In genomic region chr6:141548969-141549368, GRCh38 we compare ENCODE assay signal across 22 cellular contexts.
DNase-seq lines count a peak whose midpoint lies in the region; ATAC-seq, FAIRE-seq and TF ChIP-seq lines count a peak whose summit lies in the region.
"Had no signal": no experiment of that assay in that cellular context is flagged by ENCODE, and none has a peak within 500 bp of the region (broad histone marks: within the 10 kb centered on the region; RNA-seq: fewer than 3 reads in every experiment).

No MANE protein-coding gene starts in this region.

- no peak overlapping the region for H3K14ac ChIP-seq in mesenchymal stem cell (ENCODE audit: low read length in 2 of 2)

- H2AK5ac ChIP-seq in mesenchymal stem cell (ENCODE audit: low read length, severe bottlenecking), result no peak overlapping the region

- H3K4me1 ChIP-seq in PC-3 (ENCODE audit: insufficient read depth, low read length) (peaks cover 33% of the 10 kb centered on the region), mesenchymal stem cell (ENCODE audit: control insufficient read depth, insufficient read depth, low read depth, low read length) (no peaks in the 10 kb centered on the region)
- H3K4me1 ChIP-seq: colonic mucosa, tibial nerve had no signal

- H3K4me3 ChIP-seq in PC-3 (ENCODE audit: low read length) (no peak overlapping the region), mesenchymal stem cell (ENCODE audit: insufficient read depth in 1 of 2, low read depth in 1 of 2, low read length in 2 of 2) (no peak overlapping the region)
- H3K4me3 ChIP-seq: BLaER1 treated with 17β-estradiol and CSF1 and Interleukin-3, amounts not matched to agents 10 nM and 100 nM; colonic mucosa; tibial nerve had no signal

- H4K8ac ChIP-seq in mesenchymal stem cell (ENCODE audit: low read length), result no peak overlapping the region

- peak overlapping the region; percentile 25; the same call in 1 of the 2 replicates for H3K4me2 ChIP-seq in PC-3 (ENCODE audit: low read length)
- H3K4me2 ChIP-seq in mesenchymal stem cell (ENCODE audit: low read length, poor library complexity, severe bottlenecking), result no peak overlapping the region
- H3K4me2 ChIP-seq: BLaER1 treated with 17β-estradiol and CSF1 and Interleukin-3, amounts not matched to agents 10 nM and 100 nM had no signal

- H3F3A ChIP-seq in PC-3 (ENCODE audit: low read length, unreplicated experiment), result no peaks in the 10 kb centered on the region

- H3K36me3 ChIP-seq in PC-3 (ENCODE audit: low read depth, low read length), result peaks cover 17% of the 10 kb centered on the region
- no peaks in the 10 kb centered on the region for H3K36me3 ChIP-seq in mesenchymal stem cell (ENCODE audit: control insufficient read depth in 1 of 2, insufficient read depth in 2 of 2, low read depth in 1 of 2, low read length in 2 of 2)
- H3K36me3 ChIP-seq: BLaER1 treated with 17β-estradiol and CSF1 and Interleukin-3, amounts not matched to agents 10 nM and 100 nM; colonic mucosa; tibial nerve had no signal

- H2AFZ ChIP-seq in PC-3 (ENCODE audit: low read length), result no peak overlapping the region
- H2AFZ ChIP-seq in mesenchymal stem cell (ENCODE audit: low read depth, low read length), result no peak overlapping the region

- CTCF ChIA-PET in PC-3 (lab: Charles Lee), result no interaction called here

- no peaks in the 10 kb centered on the region for H3K79me1 ChIP-seq in mesenchymal stem cell (replicated peaks; ENCODE audit: low read length, poor library complexity, severe bottlenecking)

- FAIRE-seq in GM12891 (lab: Jason Lieb, UNC), result no peak
- FAIRE-seq: GM19239, islet of Langerhans had no signal

- ATAC-seq in PC-3 (no peak), HG03469 (IDR thresholded peaks at IDR 0.05; ENCODE audit: unreplicated experiment) (no peak)
- ATAC-seq: stimulated activated naive B cell treated with anti-CD40 and anti-IgM and Interleukin-4, amounts not matched to agents 10 μg/mL and 1 μg/mL and 100 μg/mL, for 72 hours had no signal

- H3K23ac ChIP-seq in mesenchymal stem cell (ENCODE audit: low read length in 2 of 2), result no peak overlapping the region

- no peak overlapping the region for H3K18ac ChIP-seq in mesenchymal stem cell (ENCODE audit: low read depth in 1 of 2, low read length in 2 of 2)

- intact Hi-C loops in PC-3 (cut with micrococcal nuclease), result no loop called here

- H3K9me2 ChIP-seq in PC-3 (replicated peaks; ENCODE audit: low read length), result no peaks in the 10 kb centered on the region

- TF ChIP-seq CTCF in PC-3 (conservative IDR thresholded peaks at IDR 0.05; ENCODE audit: low read depth, low read length), result no peak

- no TSS peak for BruUV-seq in PC-3 (replicated peaks; lab: Mats Ljungman, UMichigan)

- H2BK5ac ChIP-seq in mesenchymal stem cell (ENCODE audit: low read depth, low read length, poor library complexity, severe bottlenecking), result no peak overlapping the region

- DNase-seq in HPDE6-E6E7 (ENCODE audit: extremely low spot score) (peak; percentile 51), PC-3 (peak; percentile 78), dermis blood vessel endothelial cell (peak; percentile 14), mesenchymal stem cell (peak; percentile 65), GM12891 (ENCODE audit: insufficient read length, low spot score) (no peak)
- no peak for DNase-seq in activated CD4-positive, alpha-beta T cell treated with anti-CD3 and anti-CD28 coated beads for 4 hours
- DNase-seq: activated CD4-positive, alpha-beta T cell treated with anti-CD3 and anti-CD28 coated beads for 1 hour; activated gamma-delta T cell treated with Interleukin-2 at 50 U/mL for 16 hours; anterior cingulate cortex; colonic mucosa; HFFc6; NCI-H187; NCI-H510A; nephron progenitor cell; SHP77 treated with DMSO at 0.1 percent for 48 hours; stimulated activated naive B cell treated with anti-CD40 and anti-IgM and Interleukin-4, amounts not matched to agents 10 μg/mL and 1 μg/mL and 100 μg/mL, for 72 hours; T-helper 2 cell had no signal

- no peaks in the 10 kb centered on the region for H4K20me1 ChIP-seq in PC-3 (ENCODE audit: low read length)
- H4K20me1 ChIP-seq: BLaER1 treated with 17β-estradiol and CSF1 and Interleukin-3, amounts not matched to agents 10 nM and 100 nM had no signal

- H4K91ac ChIP-seq in mesenchymal stem cell (ENCODE audit: low read length), result no peak overlapping the region

- no peaks in the 10 kb centered on the region for H3K79me2 ChIP-seq in PC-3 (ENCODE audit: low read length)

- TF ChIP-seq POLR2A in GM12891 (IDR thresholded peaks at IDR 0.05; ENCODE audit: low read depth, low read length), result no peak

- H3K4ac ChIP-seq in mesenchymal stem cell (ENCODE audit: low read depth in 1 of 2, low read length in 2 of 2), result no peak overlapping the region

- no peak overlapping the region for H2BK12ac ChIP-seq in mesenchymal stem cell (ENCODE audit: low read length in 2 of 2)

- H3K9me3 ChIP-seq in PC-3 (ENCODE audit: low read length), result 0 out of 2 replicates have a peak, but pooled peaks cover 10% of the 10 kb centered on the region
- peaks cover 30% of the 10 kb centered on the region for H3K9me3 ChIP-seq in mesenchymal stem cell (ENCODE audit: control insufficient read depth, low read length)
- H3K9me3 ChIP-seq: colonic mucosa had no signal

- H3K9ac ChIP-seq in PC-3 (ENCODE audit: low read length) (peak overlapping the region; percentile 21; the same call in 1 of the 2 replicates), mesenchymal stem cell (ENCODE audit: low read length) (no peak overlapping the region)
- H3K9ac ChIP-seq: BLaER1 treated with 17β-estradiol and CSF1 and Interleukin-3, amounts not matched to agents 10 nM and 100 nM had no signal

- WGBS in mesenchymal stem cell, result 68% methylated on average over 2 of the region's 2 CpGs

- no peak overlapping the region for H2BK15ac ChIP-seq in mesenchymal stem cell (ENCODE audit: low read depth, poor library complexity, severe bottlenecking)

- peak overlapping the region; percentile 19 for H2BK120ac ChIP-seq in mesenchymal stem cell (ENCODE audit: low read depth, low read length)

- H3K27ac ChIP-seq in PC-3 (ENCODE audit: low read length), result peak overlapping the region; percentile 72
- H3K27ac ChIP-seq in mesenchymal stem cell (ENCODE audit: low read length, poor library complexity, severe bottlenecking), result no peak overlapping the region
- H3K27ac ChIP-seq: BLaER1 treated with 17β-estradiol and CSF1 and Interleukin-3, amounts not matched to agents 10 nM and 100 nM; colonic mucosa; tibial nerve had no signal

- H3K27me3 ChIP-seq in PC-3 (ENCODE audit: low read length) (no peaks in the 10 kb centered on the region), mesenchymal stem cell (ENCODE audit: control insufficient read depth in 1 of 2, insufficient read depth in 1 of 2, low read length in 2 of 2) (no peaks in the 10 kb centered on the region)
- H3K27me3 ChIP-seq: BLaER1 treated with 17β-estradiol and CSF1 and Interleukin-3, amounts not matched to agents 10 nM and 100 nM; colonic mucosa; tibial nerve had no signal

- POLR2A ChIA-PET in PC-3 (lab: Charles Lee; ENCODE audit: unreplicated experiment), result no interaction called here

TF ChIP-seq in GM12891, 5 proteins besides CTCF, POLR2A, EP300 and RAD21:
- TF ChIP-seq TAF1 (IDR thresholded peaks at IDR 0.05; ENCODE audit: low read depth, low read length), result no peak
- TF ChIP-seq SPI1 (IDR thresholded peaks at IDR 0.05; ENCODE audit: low read depth, low read length), result no peak
- TF ChIP-seq POU2F2 (IDR thresholded peaks at IDR 0.05; ENCODE audit: low read depth, low read length), result no peak
- no peak for TF ChIP-seq PAX5 (IDR thresholded peaks at IDR 0.05; ENCODE audit: insufficient read depth, low read length, severe bottlenecking)
- TF ChIP-seq POLR2AphosphoS5 (IDR thresholded peaks at IDR 0.05; ENCODE audit: low read depth, low read length), result no peak
TF ChIP-seq in GM12891: peak in this region for 0.

Comparison
In these comparisons a context has a peak if more than half of its experiments do, and no peak if none do; other contexts are left out.
1. DNase-seq: peak in HPDE6-E6E7 (single experiment), PC-3 (single experiment), dermis blood vessel endothelial cell (single experiment) and mesenchymal stem cell (single experiment); none in GM12891 (single experiment) and activated CD4-positive, alpha-beta T cell treated with anti-CD3 and anti-CD28 coated beads for 4 hours (0 of 2).